Comparison of ENCODE assay signal across 7 cellular contexts in the genomic region with DNA sequence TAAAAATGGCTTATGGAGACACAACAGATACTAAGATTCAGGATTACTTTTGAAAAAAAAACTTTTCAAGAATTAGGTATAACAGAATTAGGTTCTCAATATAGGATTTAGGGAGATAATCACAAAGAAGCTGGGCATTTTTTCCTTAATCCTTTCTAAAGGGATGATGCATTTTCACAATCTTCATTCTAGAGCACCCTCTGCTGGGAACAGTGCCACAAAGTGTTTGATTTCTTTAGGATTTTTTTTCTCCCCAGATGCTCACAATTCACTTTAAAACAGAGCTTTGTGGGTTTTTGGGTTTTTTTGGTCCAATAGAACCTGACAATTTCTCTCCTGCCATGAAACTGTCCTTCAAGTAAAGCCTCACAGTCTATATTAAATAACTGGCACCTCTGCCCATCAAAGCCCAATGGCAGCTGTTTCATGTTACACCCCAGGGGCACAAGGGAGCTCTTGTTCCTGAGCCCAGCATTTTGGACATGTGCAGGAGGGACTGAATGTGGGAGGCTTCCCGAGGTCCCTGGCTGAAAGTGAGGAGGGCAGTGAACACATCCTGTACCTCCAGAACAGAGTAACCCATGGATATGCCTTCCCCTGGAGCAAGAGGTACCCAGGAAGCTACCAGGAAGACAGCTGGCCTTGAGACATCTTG. TPM values are rescaled to one million over a fixed set of nuclear protein-coding genes. Genes with fewer than 3 reads are reported as not detected.
DNase-seq lines count a peak whose midpoint lies in the region; ATAC-seq and TF ChIP-seq lines count a peak whose summit lies in the region.

No MANE protein-coding gene starts in this region.

- no peak overlapping the region for H3K4me3 Mint-ChIP-seq in effector memory CD8-positive, alpha-beta T cell
- no peak overlapping the region for H3K4me3 Mint-ChIP-seq in activated T-cell treated with anti-CD3 and anti-CD28 coated beads, Interleukin-2, amount 50 U/mL, for 24 hours

- no peaks in the 10 kb centered on the region for H3K4me1 ChIP-seq in prostate gland (replicated peaks)

- no peaks in the 10 kb centered on the region for H3K27me3 Mint-ChIP-seq in effector memory CD8-positive, alpha-beta T cell
- no peaks in the 10 kb centered on the region for H3K27me3 Mint-ChIP-seq in activated T-cell treated with anti-CD3 and anti-CD28 coated beads, Interleukin-2, amount 50 U/mL, for 24 hours

- no peak for ATAC-seq in effector memory CD8-positive, alpha-beta T cell (replicated peaks)
- no peak for ATAC-seq in HG02970 (IDR thresholded peaks at IDR 0.05; ENCODE audit: low FRiP score, unreplicated experiment)

- H3K4me3 ChIP-seq in GM12865 (ENCODE audit: low read depth, low read length) = no peak overlapping the region
- no peak overlapping the region for H3K4me3 ChIP-seq in prostate gland

- TF ChIP-seq CTCF in GM12865 (IDR thresholded peaks at IDR 0.05; ENCODE audit: insufficient read depth, low read depth, low read length, missing control alignments) (peak; percentile 7), prostate gland (IDR thresholded peaks at IDR 0.05) (peak in 3 of 4 experiments; percentile 19 to 44 (median 32))

- H3K4me1 Mint-ChIP-seq in effector memory CD8-positive, alpha-beta T cell (ENCODE audit: low read depth in 2 of 2) = peaks cover 9 to 21% of the 10 kb centered on the region in 2 donors
- H3K4me1 Mint-ChIP-seq in activated T-cell treated with anti-CD3 and anti-CD28 coated beads, Interleukin-2, amount 50 U/mL, for 24 hours (ENCODE audit: low read depth) = peaks cover 18% of the 10 kb centered on the region

- H3K27ac Mint-ChIP-seq in effector memory CD8-positive, alpha-beta T cell = peak overlapping the region; percentile 35 to 74
- H3K27ac Mint-ChIP-seq in activated T-cell treated with anti-CD3 and anti-CD28 coated beads, Interleukin-2, amount 50 U/mL, for 24 hours = no peak overlapping the region

- H3K27ac ChIP-seq in prostate gland = no peak overlapping the region

- DNase-seq in GM12865 (ENCODE audit: low read depth) (no peak), NCI-H2227 (lab: John Stamatoyannopoulos, UW; ENCODE audit: unreplicated experiment) (peak; percentile 48), prostate gland (ENCODE audit: low spot score) (no peak), iPS-NIHi7 (ENCODE audit: extremely low spot score) (no peak)
- DNase-seq in effector memory CD8-positive, alpha-beta T cell = no peak
- DNase-seq in activated T-cell treated with anti-CD3 and anti-CD28 coated beads, Interleukin-2, amount 50 U/mL, for 24 hours = no peak

- H3K27me3 ChIP-seq in prostate gland (replicated peaks; ENCODE audit: insufficient read depth) = no peaks in the 10 kb centered on the region

- TF ChIP-seq POLR2A in prostate gland (IDR thresholded peaks at IDR 0.05) = no peak

- H3K36me3 Mint-ChIP-seq in effector memory CD8-positive, alpha-beta T cell (ENCODE audit: insufficient read depth) = peaks cover 41% of the 10 kb centered on the region
- H3K36me3 Mint-ChIP-seq in activated T-cell treated with anti-CD3 and anti-CD28 coated beads, Interleukin-2, amount 50 U/mL, for 24 hours (ENCODE audit: low read depth) = peaks cover 83% of the 10 kb centered on the region

- intact Hi-C loops in prostate gland (cut with DNase I) = loop anchor here (10.0 kb wide), 1 partner anchor 268 kb away; no protein-coding TSS in a partner anchor

- no peaks in the 10 kb centered on the region for H3K9me3 ChIP-seq in prostate gland

- 31% methylated on average over 1 of the region's 1 CpG for WGBS in prostate gland

- no peaks in the 10 kb centered on the region for H3K9me3 Mint-ChIP-seq in effector memory CD8-positive, alpha-beta T cell
- H3K9me3 Mint-ChIP-seq in activated T-cell treated with anti-CD3 and anti-CD28 coated beads, Interleukin-2, amount 50 U/mL, for 24 hours = no peaks in the 10 kb centered on the region

- no peaks in the 10 kb centered on the region for H3K36me3 ChIP-seq in prostate gland

RNA-seq across cellular contexts. Expression of a gene that starts 39.7 kb away (rescaled TPM):
- total RNA-seq in prostate gland = 10 to 100 TPM in 1 of 2 donors, 1 to 10 TPM in 1; 8.9 to 54.5 TPM
